In genomic region chr6:123306334-123306733, GRCh38 we compare ENCODE assay signal across 18 cellular contexts.
DNase-seq lines count a peak whose midpoint lies in the region; ATAC-seq and TF ChIP-seq lines count a peak whose summit lies in the region.
"Had no signal": no experiment of that assay in that cellular context is flagged by ENCODE, and none has a peak within 500 bp of the region (broad histone marks: within the 10 kb centered on the region; RNA-seq: fewer than 3 reads in every experiment).

No MANE protein-coding gene starts in this region.

- TF ChIP-seq CTCF in right atrium auricular region (IDR thresholded peaks at IDR 0.05): no peak
- TF ChIP-seq CTCF in hepatocyte (IDR thresholded peaks at IDR 0.05; ENCODE audit: poor library complexity): no peak
- no peak for TF ChIP-seq CTCF in type B pancreatic cell (conservative IDR thresholded peaks at IDR 0.05)
- no peak for TF ChIP-seq CTCF in WERI-Rb-1 (IDR thresholded peaks at IDR 0.05; ENCODE audit: low read depth, low read length)

- H3K4me3 ChIP-seq in right atrium auricular region (no peak overlapping the region), hepatocyte (no peak overlapping the region), WERI-Rb-1 (ENCODE audit: low read depth, low read length) (no peak overlapping the region)
- H3K4me3 ChIP-seq: A549; BLaER1 treated with 17β-estradiol and CSF1 and Interleukin-3, amounts not matched to agents 10 nM and 100 nM; HAP-1 had no signal

- H3K36me3 Mint-ChIP-seq in type B pancreatic cell: no peaks in the 10 kb centered on the region
- H3K36me3 Mint-ChIP-seq: CD8-positive, alpha-beta memory T cell had no signal

- H3K9me3 ChIP-seq in right atrium auricular region: no peaks in the 10 kb centered on the region
- no peaks in the 10 kb centered on the region for H3K9me3 ChIP-seq in hepatocyte (ENCODE audit: low read depth)
- H3K9me3 ChIP-seq in WERI-Rb-1 (ENCODE audit: severe bottlenecking): no peaks in the 10 kb centered on the region
- H3K9me3 ChIP-seq: A549; BLaER1 treated with 17β-estradiol and CSF1 and Interleukin-3, amounts not matched to agents 10 nM and 100 nM; HAP-1 had no signal

- H3K79me2 ChIP-seq in hepatocyte: no peaks in the 10 kb centered on the region

- no peaks in the 10 kb centered on the region for H3K9me2 ChIP-seq in hepatocyte (replicated peaks; ENCODE audit: insufficient read depth)

- ATAC-seq in Right ventricle myocardium inferior (peak; percentile 37), SK-N-SH treated with all-trans-retinoic acid at 6 μM for 48 hours (no peak)
- ATAC-seq: A549 had no signal

- no peak overlapping the region for H3K4me2 ChIP-seq in hepatocyte
- H3K4me2 ChIP-seq: A549; BLaER1 treated with 17β-estradiol and CSF1 and Interleukin-3, amounts not matched to agents 10 nM and 100 nM had no signal

- no peaks in the 10 kb centered on the region for H3K9me3 Mint-ChIP-seq in type B pancreatic cell

- H3K27me3 Mint-ChIP-seq in type B pancreatic cell: no peaks in the 10 kb centered on the region
- H3K27me3 Mint-ChIP-seq: CD8-positive, alpha-beta memory T cell had no signal

- no peak for DNase-seq in Right ventricle myocardium inferior (ENCODE audit: missing footprints)
- DNase-seq in right atrium auricular region (ENCODE audit: low spot score): no peak
- peak; percentile 10 for DNase-seq in SK-N-DZ (ENCODE audit: low spot score)
- peak; percentile 5 for DNase-seq in hepatocyte (ENCODE audit: low spot score)
- no peak for DNase-seq in type B pancreatic cell (ENCODE audit: extremely low spot score, unreplicated experiment)
- DNase-seq in WERI-Rb-1: no peak
- no peak for DNase-seq in pons (ENCODE audit: low spot score)
- DNase-seq: CD8-positive, alpha-beta memory T cell; DMS79; NCI-H1048; NCI-H1694; NCI-H345; NCI-H526; NK-92 treated with Interleukin-12 subunit alpha and Interleukin-12 subunit beta, amount 100 ng/mL, for 24 hours had no signal

- H3K4me1 Mint-ChIP-seq in type B pancreatic cell (ENCODE audit: unreplicated experiment): peaks cover 7% of the 10 kb centered on the region
- H3K4me1 Mint-ChIP-seq: CD8-positive, alpha-beta memory T cell had no signal

- H4K20me1 ChIP-seq in hepatocyte (ENCODE audit: insufficient read depth, poor library complexity, severe bottlenecking): no peaks in the 10 kb centered on the region
- H4K20me1 ChIP-seq: BLaER1 treated with 17β-estradiol and CSF1 and Interleukin-3, amounts not matched to agents 10 nM and 100 nM had no signal

- peak overlapping the region; percentile 35 for H3K27ac Mint-ChIP-seq in type B pancreatic cell
- H3K27ac Mint-ChIP-seq: CD8-positive, alpha-beta memory T cell had no signal

- WGBS in hepatocyte (ENCODE audit: low lambda C conversion rate, missing lambda C conversion rate): 13% methylated on average over 2 of the region's 2 CpGs

- peaks cover 0 to 5% of the 10 kb centered on the region in 2 donors for H3K4me1 ChIP-seq in right atrium auricular region
- no peaks in the 10 kb centered on the region for H3K4me1 ChIP-seq in hepatocyte (ENCODE audit: insufficient read depth)
- H3K4me1 ChIP-seq: A549; BLaER1 treated with 17β-estradiol and CSF1 and Interleukin-3, amounts not matched to agents 10 nM and 100 nM; HAP-1 had no signal

- no peaks in the 10 kb centered on the region for H3K36me3 ChIP-seq in right atrium auricular region
- H3K36me3 ChIP-seq in hepatocyte (replicated peaks; ENCODE audit: insufficient read depth, low read depth): no peaks in the 10 kb centered on the region
- no peaks in the 10 kb centered on the region for H3K36me3 ChIP-seq in WERI-Rb-1
- H3K36me3 ChIP-seq: BLaER1 treated with 17β-estradiol and CSF1 and Interleukin-3, amounts not matched to agents 10 nM and 100 nM; HAP-1 had no signal

- intact Hi-C loops in Right ventricle myocardium inferior (cut with DNase I): no loop called here

- H3K27me3 ChIP-seq in right atrium auricular region (no peaks in the 10 kb centered on the region), hepatocyte (no peaks in the 10 kb centered on the region), WERI-Rb-1 (ENCODE audit: insufficient read depth, low read depth, severe bottlenecking) (no peaks in the 10 kb centered on the region)
- H3K27me3 ChIP-seq: BLaER1 treated with 17β-estradiol and CSF1 and Interleukin-3, amounts not matched to agents 10 nM and 100 nM had no signal

- no peak overlapping the region for H3K4me3 Mint-ChIP-seq in type B pancreatic cell
- H3K4me3 Mint-ChIP-seq: CD8-positive, alpha-beta memory T cell had no signal

- H3K27ac ChIP-seq in right atrium auricular region (peak overlapping the region in 1 of 2 donors; percentile 72), hepatocyte (no peak overlapping the region), WERI-Rb-1 (no peak overlapping the region)
- H3K27ac ChIP-seq: A549; BLaER1 treated with 17β-estradiol and CSF1 and Interleukin-3, amounts not matched to agents 10 nM and 100 nM had no signal

- no peak overlapping the region for H2AFZ ChIP-seq in hepatocyte

TF ChIP-seq in SK-N-SH treated with all-trans-retinoic acid at 6 μM for 48 hours, 23 proteins besides CTCF, POLR2A, EP300 and RAD21:
- TF ChIP-seq ZNF565 (CRISPR knock-in tag; conservative IDR thresholded peaks at IDR 0.05; ENCODE audit: low read depth) (no peak), ISL1 (CRISPR knock-in tag; IDR thresholded peaks at IDR 0.05) (no peak), ZC3H10 (CRISPR knock-in tag; IDR thresholded peaks at IDR 0.05) (no peak), BACH2 (CRISPR knock-in tag; IDR thresholded peaks at IDR 0.05; ENCODE audit: borderline replicate concordance) (no peak), RARB (CRISPR knock-in tag; IDR thresholded peaks at IDR 0.05) (no peak), ARNTL (CRISPR knock-in tag; IDR thresholded peaks at IDR 0.05; ENCODE audit: borderline replicate concordance, low read depth) (no peak), SNAI2 (CRISPR knock-in tag; IDR thresholded peaks at IDR 0.05) (no peak), PATZ1 (CRISPR knock-in tag; IDR thresholded peaks at IDR 0.05; ENCODE audit: borderline replicate concordance) (no peak), GLIS3 (CRISPR knock-in tag; IDR thresholded peaks at IDR 0.05) (no peak), ZNF8 (CRISPR knock-in tag; IDR thresholded peaks at IDR 0.05) (no peak), OSR1 (CRISPR knock-in tag; IDR thresholded peaks at IDR 0.05) (no peak), CSDC2 (CRISPR knock-in tag; IDR thresholded peaks at IDR 0.05) (no peak)
- TF ChIP-seq, protein P1, sequence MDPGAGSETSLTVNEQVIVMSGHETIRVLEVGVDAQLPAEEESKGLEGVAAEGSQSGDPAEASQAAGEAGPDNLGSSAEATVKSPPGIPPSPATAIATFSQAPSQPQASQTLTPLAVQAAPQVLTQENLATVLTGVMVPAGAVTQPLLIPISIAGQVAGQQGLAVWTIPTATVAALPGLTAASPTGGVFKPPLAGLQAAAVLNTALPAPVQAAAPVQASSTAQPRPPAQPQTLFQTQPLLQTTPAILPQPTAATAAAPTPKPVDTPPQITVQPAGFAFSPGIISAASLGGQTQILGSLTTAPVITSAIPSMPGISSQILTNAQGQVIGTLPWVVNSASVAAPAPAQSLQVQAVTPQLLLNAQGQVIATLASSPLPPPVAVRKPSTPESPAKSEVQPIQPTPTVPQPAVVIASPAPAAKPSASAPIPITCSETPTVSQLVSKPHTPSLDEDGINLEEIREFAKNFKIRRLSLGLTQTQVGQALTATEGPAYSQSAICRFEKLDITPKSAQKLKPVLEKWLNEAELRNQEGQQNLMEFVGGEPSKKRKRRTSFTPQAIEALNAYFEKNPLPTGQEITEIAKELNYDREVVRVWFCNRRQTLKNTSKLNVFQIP (CRISPR knock-in tag; IDR thresholded peaks at IDR 0.05; ENCODE audit: borderline replicate concordance, low read depth): no peak
- TF ChIP-seq, protein P2, sequence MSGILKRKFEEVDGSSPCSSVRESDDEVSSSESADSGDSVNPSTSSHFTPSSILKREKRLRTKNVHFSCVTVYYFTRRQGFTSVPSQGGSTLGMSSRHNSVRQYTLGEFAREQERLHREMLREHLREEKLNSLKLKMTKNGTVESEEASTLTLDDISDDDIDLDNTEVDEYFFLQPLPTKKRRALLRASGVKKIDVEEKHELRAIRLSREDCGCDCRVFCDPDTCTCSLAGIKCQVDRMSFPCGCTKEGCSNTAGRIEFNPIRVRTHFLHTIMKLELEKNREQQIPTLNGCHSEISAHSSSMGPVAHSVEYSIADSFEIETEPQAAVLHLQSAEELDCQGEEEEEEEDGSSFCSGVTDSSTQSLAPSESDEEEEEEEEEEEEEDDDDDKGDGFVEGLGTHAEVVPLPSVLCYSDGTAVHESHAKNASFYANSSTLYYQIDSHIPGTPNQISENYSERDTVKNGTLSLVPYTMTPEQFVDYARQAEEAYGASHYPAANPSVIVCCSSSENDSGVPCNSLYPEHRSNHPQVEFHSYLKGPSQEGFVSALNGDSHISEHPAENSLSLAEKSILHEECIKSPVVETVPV (CRISPR knock-in tag; IDR thresholded peaks at IDR 0.05): no peak

Comparison
In these comparisons a context has a peak if more than half of its experiments do, and no peak if none do; other contexts are left out.
1. DNase-seq: peak in SK-N-DZ (single experiment) and hepatocyte (single experiment); none in Right ventricle myocardium inferior (single experiment), right atrium auricular region (single experiment), type B pancreatic cell (single experiment), WERI-Rb-1 (single experiment) and pons (single experiment).